Comparison of ENCODE assay signal across 11 cellular contexts in the genomic region with DNA sequence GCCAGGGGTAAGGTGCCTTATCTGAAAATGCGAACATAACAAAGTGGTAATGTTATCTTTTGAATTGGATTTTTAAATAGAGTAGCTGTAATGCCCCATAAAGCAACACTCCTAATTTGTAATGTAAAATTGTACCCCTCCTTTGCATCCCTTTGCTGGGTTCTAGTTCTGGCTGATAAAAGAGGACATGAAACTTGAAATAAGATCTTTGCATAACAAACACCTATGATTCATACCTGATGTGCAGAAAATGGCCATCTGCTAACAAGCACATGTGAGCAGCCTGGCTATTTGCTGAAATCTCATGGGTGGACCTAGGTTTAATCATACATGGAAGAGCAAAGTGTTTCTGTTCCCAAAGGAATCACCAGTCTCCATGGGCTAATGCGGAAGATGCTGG.
A peak's percentile ranks its signal among the peaks of the same experiment; 100 is the strongest.
DNase-seq lines count a peak whose midpoint lies in the region; ATAC-seq and TF ChIP-seq lines count a peak whose summit lies in the region.
"Had no signal": no experiment of that assay in that cellular context is flagged by ENCODE, and none has a peak within 500 bp of the region (broad histone marks: within the 10 kb centered on the region; RNA-seq: fewer than 3 reads in every experiment).

No MANE protein-coding gene starts in this region.

- H3K27me3 ChIP-seq in breast epithelium (no peaks in the 10 kb centered on the region), IMR-90 (ENCODE audit: control insufficient read depth, insufficient read depth, low read length) (no peaks in the 10 kb centered on the region; the same call in 1 of the 2 replicates), body of pancreas (no peaks in the 10 kb centered on the region)

- H4K91ac ChIP-seq in IMR-90 (ENCODE audit: insufficient read depth, low read depth, low read length): no peak overlapping the region

- TF ChIP-seq CTCF in MCF 10A (IDR thresholded peaks at IDR 0.05; ENCODE audit: unreplicated experiment): no peak
- no peak for TF ChIP-seq CTCF in breast epithelium (IDR thresholded peaks at IDR 0.05)
- no peak for TF ChIP-seq CTCF in IMR-90 (conservative IDR thresholded peaks at IDR 0.05; ENCODE audit: low read depth, low read length)
- TF ChIP-seq CTCF in body of pancreas (IDR thresholded peaks at IDR 0.05): no peak

- H2BK15ac ChIP-seq in IMR-90 (ENCODE audit: low read depth, low read length): no peak overlapping the region

- intact Hi-C loops in MCF 10A (cut with micrococcal nuclease): no loop called here
- intact Hi-C loops in breast epithelium (cut with DNase I; ENCODE audit: low total_unique reads): no loop called here
- intact Hi-C loops in IMR-90 (cut with micrococcal nuclease): loop anchor here (10.0 kb wide), 1 partner anchor 582 kb away; a partner anchor contains a TSS
- intact Hi-C loops in body of pancreas (cut with DNase I): no loop called here

- H3K4me1 ChIP-seq in breast epithelium: no peaks in the 10 kb centered on the region
- H3K4me1 ChIP-seq in IMR-90 (ENCODE audit: control insufficient read depth, insufficient read depth, low read length): peaks cover 6% of the 10 kb centered on the region
- H3K4me1 ChIP-seq in body of pancreas: peaks cover 12% of the 10 kb centered on the region

- CTCF ChIA-PET in MCF 10A (lab: Yijun Ruan, JAX): interaction anchor here (0.9 kb wide), 1 partner anchor 19 kb away, joined by 3 read pairs; no protein-coding TSS in a partner anchor
- CTCF ChIA-PET in IMR-90 (lab: Yijun Ruan, JAX): no interaction called here

- H3K14ac ChIP-seq in IMR-90 (replicated peaks; ENCODE audit: low read depth, low read length): no peak overlapping the region

- H3K9me3 ChIP-seq in breast epithelium (no peaks in the 10 kb centered on the region), IMR-90 (ENCODE audit: control insufficient read depth, insufficient read depth, low read length) (peaks cover 2% of the 10 kb centered on the region), body of pancreas (no peaks in the 10 kb centered on the region)

- no peak overlapping the region for H3K27ac Mint-ChIP-seq in MCF 10A (ENCODE audit: low read depth, unreplicated experiment)
- H3K27ac Mint-ChIP-seq in activated T-cell treated with anti-CD3 and anti-CD28 coated beads, Interleukin-2, amount 50 U/mL, for 24 hours: no peak overlapping the region
- H3K27ac Mint-ChIP-seq: activated naive CD4-positive, alpha-beta T cell treated with anti-CD3 and anti-CD28 coated beads for 36 hours had no signal

- WGBS in IMR-90 (ENCODE audit: extremely low coverage in 2 of 2, insufficient read length in 1 of 2), 2 experiments: 100% methylated on average over 1 of the region's 2 CpGs; no CpG with 5 or more reads in 1 of the 2 experiments
- WGBS in body of pancreas, 2 donors: 70 to 72% methylated on average over 2 of the region's 2 CpGs

- no peak overlapping the region for H3K56ac ChIP-seq in IMR-90 (ENCODE audit: extremely low read depth, insufficient read depth, low read length)

- H4K5ac ChIP-seq in IMR-90 (ENCODE audit: low read depth, low read length): no peak overlapping the region

- BruUV-seq in MCF 10A (replicated peaks; lab: Mats Ljungman, UMichigan): no TSS peak
- BruUV-seq in IMR-90 (replicated peaks; lab: Mats Ljungman, UMichigan): no TSS peak

- H3K27me3 Mint-ChIP-seq in MCF 10A (ENCODE audit: insufficient read depth, unreplicated experiment): no peaks in the 10 kb centered on the region
- H3K27me3 Mint-ChIP-seq in activated T-cell treated with anti-CD3 and anti-CD28 coated beads, Interleukin-2, amount 50 U/mL, for 24 hours: peaks cover 7% of the 10 kb centered on the region

- no peak overlapping the region for H2BK5ac ChIP-seq in IMR-90 (ENCODE audit: low read depth, low read length, poor library complexity, severe bottlenecking)

- H3K9me3 Mint-ChIP-seq in MCF 10A (ENCODE audit: unreplicated experiment): no peaks in the 10 kb centered on the region
- H3K9me3 Mint-ChIP-seq in activated T-cell treated with anti-CD3 and anti-CD28 coated beads, Interleukin-2, amount 50 U/mL, for 24 hours: no peaks in the 10 kb centered on the region

- H2AK9ac ChIP-seq in IMR-90 (replicated peaks; ENCODE audit: low read depth, low read length, poor library complexity): no peak overlapping the region

- dilution Hi-C loops in IMR-90 (cut with HindIII; ENCODE audit: low sequenced_read_pairs, unreplicated experiment): no loop called here

- POLR2A ChIA-PET in MCF 10A (lab: Yijun Ruan, JAX) (no interaction called here), IMR-90 (lab: Charles Lee; ENCODE audit: unreplicated experiment) (no interaction called here)

- H3K36me3 ChIP-seq in breast epithelium (no peaks in the 10 kb centered on the region), IMR-90 (ENCODE audit: control insufficient read depth, insufficient read depth, low read length) (no peaks in the 10 kb centered on the region), body of pancreas (replicated peaks in 1 of 2; ENCODE audit: insufficient read depth in 1 of 2, low read depth in 2 of 2) (no peaks in the 10 kb centered on the region)

- no peak overlapping the region for H3K9ac ChIP-seq in IMR-90 (ENCODE audit: low read depth, low read length)

- H3K4me3 ChIP-seq in breast epithelium (no peak overlapping the region), IMR-90 (ENCODE audit: insufficient read depth, low read depth, low read length) (no peak overlapping the region), body of pancreas (no peak overlapping the region)

- H3K79me1 ChIP-seq in IMR-90 (ENCODE audit: low read depth in 1 of 2, low read length in 2 of 2): no peaks in the 10 kb centered on the region

- H4K8ac ChIP-seq in IMR-90 (ENCODE audit: low read depth in 2 of 2, low read length in 2 of 2): no peak overlapping the region

- DNase-seq in MCF 10A (ENCODE audit: unreplicated experiment) (peak; percentile 1), breast epithelium (ENCODE audit: low spot score in 2 of 2) (no peak), IMR-90 (peak; percentile 15), AG08396 (ENCODE audit: low spot score) (no peak), body of pancreas (no peak)
- DNase-seq in stimulated activated CD4-positive, alpha-beta T cell treated with anti-CD3 and anti-CD28 coated beads, Interleukin-4, amount 100 ng/mL, for 24 hours: no peak
- no peak for DNase-seq in activated T-cell treated with anti-CD3 and anti-CD28 coated beads, Interleukin-2, amount 50 U/mL, for 24 hours
- DNase-seq: activated naive CD4-positive, alpha-beta T cell treated with anti-CD3 and anti-CD28 coated beads for 36 hours; small intestine; stimulated activated naive CD4-positive, alpha-beta T cell had no signal

- H3K36me3 Mint-ChIP-seq in MCF 10A (ENCODE audit: insufficient read depth, unreplicated experiment): peaks cover 5% of the 10 kb centered on the region
- H3K36me3 Mint-ChIP-seq in activated T-cell treated with anti-CD3 and anti-CD28 coated beads, Interleukin-2, amount 50 U/mL, for 24 hours (ENCODE audit: low read depth): no peaks in the 10 kb centered on the region

- no peaks in the 10 kb centered on the region for H4K20me1 ChIP-seq in IMR-90 (ENCODE audit: insufficient read depth, low read length)

- H2AFZ ChIP-seq in IMR-90 (replicated peaks; ENCODE audit: low read length, poor library complexity): no peak overlapping the region

- no peak overlapping the region for H3K4me2 ChIP-seq in IMR-90 (ENCODE audit: low read depth, low read length)

- H2BK120ac ChIP-seq in IMR-90 (ENCODE audit: low read depth, low read length): no peak overlapping the region

- in situ Hi-C loops in IMR-90 (cut with MboI; ENCODE audit: low sequenced_read_pairs): no loop called here

- ATAC-seq in HG02763 (IDR thresholded peaks at IDR 0.05; ENCODE audit: unreplicated experiment): peak; percentile 74
- ATAC-seq in IMR-90 (ENCODE audit: low read depth): no peak
- no peak for ATAC-seq in body of pancreas

- H3K27ac ChIP-seq in breast epithelium (no peak overlapping the region), IMR-90 (ENCODE audit: insufficient read depth, low read length) (no peak overlapping the region), body of pancreas (no peak overlapping the region)

- H3K9me1 ChIP-seq in IMR-90 (ENCODE audit: insufficient read depth, low read length): no peaks in the 10 kb centered on the region

- no peak overlapping the region for H2AK5ac ChIP-seq in IMR-90 (ENCODE audit: low read depth, low read length)

- TF ChIP-seq POLR2A in breast epithelium (IDR thresholded peaks at IDR 0.05) (no peak), IMR-90 (IDR thresholded peaks at IDR 0.05; ENCODE audit: low read depth, low read length) (no peak), body of pancreas (IDR thresholded peaks at IDR 0.05) (no peak)

- H3K18ac ChIP-seq in IMR-90 (ENCODE audit: low read depth, low read length): no peak overlapping the region

- no peak overlapping the region for H2BK20ac ChIP-seq in IMR-90 (ENCODE audit: low read depth, low read length)

- no peak overlapping the region for H3K4ac ChIP-seq in IMR-90 (ENCODE audit: low read depth, low read length)

- H3K4me1 Mint-ChIP-seq in MCF 10A (ENCODE audit: insufficient read depth, unreplicated experiment): no peaks in the 10 kb centered on the region
- H3K4me1 Mint-ChIP-seq in activated T-cell treated with anti-CD3 and anti-CD28 coated beads, Interleukin-2, amount 50 U/mL, for 24 hours (ENCODE audit: low read depth): no peaks in the 10 kb centered on the region

- no peak overlapping the region for H3K4me3 Mint-ChIP-seq in MCF 10A (ENCODE audit: unreplicated experiment)
- no peak overlapping the region for H3K4me3 Mint-ChIP-seq in activated T-cell treated with anti-CD3 and anti-CD28 coated beads, Interleukin-2, amount 50 U/mL, for 24 hours
- H3K4me3 Mint-ChIP-seq: activated naive CD4-positive, alpha-beta T cell treated with anti-CD3 and anti-CD28 coated beads for 36 hours had no signal

- H3K23ac ChIP-seq in IMR-90 (ENCODE audit: low read depth, low read length): no peak overlapping the region

- TF ChIP-seq RAD21 in IMR-90 (IDR thresholded peaks at IDR 0.05; ENCODE audit: low read length): no peak

TF ChIP-seq in IMR-90, 13 proteins besides CTCF, POLR2A, EP300 and RAD21 (continues in another document):
- no peak for TF ChIP-seq RFX5 (IDR thresholded peaks at IDR 0.05; ENCODE audit: low read depth, low read length)
- TF ChIP-seq, protein P1, sequence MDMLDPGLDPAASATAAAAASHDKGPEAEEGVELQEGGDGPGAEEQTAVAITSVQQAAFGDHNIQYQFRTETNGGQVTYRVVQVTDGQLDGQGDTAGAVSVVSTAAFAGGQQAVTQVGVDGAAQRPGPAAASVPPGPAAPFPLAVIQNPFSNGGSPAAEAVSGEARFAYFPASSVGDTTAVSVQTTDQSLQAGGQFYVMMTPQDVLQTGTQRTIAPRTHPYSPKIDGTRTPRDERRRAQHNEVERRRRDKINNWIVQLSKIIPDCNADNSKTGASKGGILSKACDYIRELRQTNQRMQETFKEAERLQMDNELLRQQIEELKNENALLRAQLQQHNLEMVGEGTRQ (IDR thresholded peaks at IDR 0.05; ENCODE audit: low read depth, low read length): no peak
- TF ChIP-seq RCOR1 (IDR thresholded peaks at IDR 0.05; ENCODE audit: insufficient replicate concordance, low read length): no peak
- TF ChIP-seq MAZ (IDR thresholded peaks at IDR 0.05; ENCODE audit: borderline replicate concordance, low read depth, low read length): no peak
- no peak for TF ChIP-seq MAFK (IDR thresholded peaks at IDR 0.05; ENCODE audit: low read depth, low read length)
- TF ChIP-seq BHLHE40 (IDR thresholded peaks at IDR 0.05; ENCODE audit: low read depth, low read length): no peak
- TF ChIP-seq NFE2L2 (IDR thresholded peaks at IDR 0.05; ENCODE audit: low read depth, low read length): no peak

Comparison
In these comparisons a context has a peak if more than half of its experiments do, and no peak if none do; other contexts are left out.
1. DNase-seq: peak in MCF 10A (single experiment) and IMR-90 (single experiment); none in breast epithelium (0 of 2), AG08396 (single experiment), stimulated activated CD4-positive, alpha-beta T cell treated with anti-CD3 and anti-CD28 coated beads, Interleukin-4, amount 100 ng/mL, for 24 hours (single experiment), activated T-cell treated with anti-CD3 and anti-CD28 coated beads, Interleukin-2, amount 50 U/mL, for 24 hours (single experiment) and body of pancreas (0 of 4).